ENCODE assay signal across 1 cellular context in the genomic region with DNA sequence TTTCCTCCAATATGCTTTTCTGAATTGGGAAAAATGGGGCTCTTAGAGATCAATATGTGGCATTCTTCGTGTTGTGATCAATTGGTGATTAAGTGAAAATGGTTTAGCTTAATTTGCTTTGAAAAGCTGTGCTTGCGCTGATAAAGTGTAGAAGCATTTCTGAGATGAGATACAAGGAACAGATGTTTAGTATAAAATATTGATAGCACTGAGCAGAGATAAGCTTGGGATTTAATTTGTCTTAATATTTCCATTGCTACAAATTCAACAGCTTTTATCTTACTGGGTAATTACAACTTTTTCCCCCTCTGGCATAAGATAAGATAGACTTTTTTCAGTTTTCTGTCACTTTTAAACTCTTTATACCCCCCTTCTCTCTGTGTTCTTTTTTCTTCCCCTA.
TF ChIP-seq lines count a peak whose summit lies in the region.

No MANE protein-coding gene starts in this region.

TF ChIP-seq in SK-N-SH, 30 proteins besides CTCF, POLR2A, EP300 and RAD21 (continued from another document):
- TF ChIP-seq, protein P1, sequence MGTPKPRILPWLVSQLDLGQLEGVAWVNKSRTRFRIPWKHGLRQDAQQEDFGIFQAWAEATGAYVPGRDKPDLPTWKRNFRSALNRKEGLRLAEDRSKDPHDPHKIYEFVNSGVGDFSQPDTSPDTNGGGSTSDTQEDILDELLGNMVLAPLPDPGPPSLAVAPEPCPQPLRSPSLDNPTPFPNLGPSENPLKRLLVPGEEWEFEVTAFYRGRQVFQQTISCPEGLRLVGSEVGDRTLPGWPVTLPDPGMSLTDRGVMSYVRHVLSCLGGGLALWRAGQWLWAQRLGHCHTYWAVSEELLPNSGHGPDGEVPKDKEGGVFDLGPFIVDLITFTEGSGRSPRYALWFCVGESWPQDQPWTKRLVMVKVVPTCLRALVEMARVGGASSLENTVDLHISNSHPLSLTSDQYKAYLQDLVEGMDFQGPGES (IDR thresholded peaks at IDR 0.05; ENCODE audit: low read depth, low read length) = no peak
- TF ChIP-seq FOSL2 (IDR thresholded peaks at IDR 0.05; ENCODE audit: borderline replicate concordance, low read depth) = no peak
- TF ChIP-seq JUND (IDR thresholded peaks at IDR 0.05) = no peak
- TF ChIP-seq CHD2 (IDR thresholded peaks at IDR 0.05; ENCODE audit: low read length, partially characterized antibody) = peak; percentile 34
- TF ChIP-seq MEF2A (IDR thresholded peaks at IDR 0.05; ENCODE audit: borderline replicate concordance, low read depth) = no peak
- TF ChIP-seq, protein P2, sequence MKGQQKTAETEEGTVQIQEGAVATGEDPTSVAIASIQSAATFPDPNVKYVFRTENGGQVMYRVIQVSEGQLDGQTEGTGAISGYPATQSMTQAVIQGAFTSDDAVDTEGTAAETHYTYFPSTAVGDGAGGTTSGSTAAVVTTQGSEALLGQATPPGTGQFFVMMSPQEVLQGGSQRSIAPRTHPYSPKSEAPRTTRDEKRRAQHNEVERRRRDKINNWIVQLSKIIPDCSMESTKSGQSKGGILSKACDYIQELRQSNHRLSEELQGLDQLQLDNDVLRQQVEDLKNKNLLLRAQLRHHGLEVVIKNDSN (IDR thresholded peaks at IDR 0.05; ENCODE audit: borderline replicate concordance, low read depth) = no peak
- no peak for TF ChIP-seq ELF1 (IDR thresholded peaks at IDR 0.05)
- no peak for TF ChIP-seq NRF1 (IDR thresholded peaks at IDR 0.05; ENCODE audit: low read depth, low read length)
